ENCODE assay signal across 8 cellular contexts in genomic region chr18:74290831-74291770, GRCh38. TPM values are rescaled to one million over a fixed set of nuclear protein-coding genes. Genes with fewer than 3 reads are reported as not detected.
DNase-seq lines count a peak whose midpoint lies in the region; ATAC-seq, FAIRE-seq and TF ChIP-seq lines count a peak whose summit lies in the region.

No MANE protein-coding gene starts in this region.

- peaks cover 31% of the 10 kb centered on the region for H3K4me1 Mint-ChIP-seq in stimulated activated naive CD8-positive, alpha-beta T cell treated with anti-CD3 and anti-CD28 coated beads, Interleukin-15, Interleukin-2, amounts not matched to agents 100 ng/mL and 50 ng/mL, for 24 hours (ENCODE audit: low read depth)
- H3K4me1 Mint-ChIP-seq in dendritic cell treated with granulocyte-macrophage colony-stimulating factor and Interleukin-4, amounts not matched to agents 40 ng/mL and 50 ng/mL, for 4 days (ENCODE audit: low read depth): peaks cover 23% of the 10 kb centered on the region

- no peak overlapping the region for H2AFZ ChIP-seq in OCI-LY1 (ENCODE audit: low read length)

- peaks cover 10% of the 10 kb centered on the region for H3K36me3 ChIP-seq in OCI-LY1 (ENCODE audit: insufficient read depth, low read length)
- H3K36me3 ChIP-seq in mesodermal cell (ENCODE audit: control insufficient read depth, insufficient read depth, low read length): no peaks in the 10 kb centered on the region

- peak overlapping the region; percentile 92 for H3K4me3 Mint-ChIP-seq in stimulated activated naive CD8-positive, alpha-beta T cell treated with anti-CD3 and anti-CD28 coated beads, Interleukin-15, Interleukin-2, amounts not matched to agents 100 ng/mL and 50 ng/mL, for 24 hours
- peak overlapping the region; percentile 98 for H3K4me3 Mint-ChIP-seq in dendritic cell treated with granulocyte-macrophage colony-stimulating factor and Interleukin-4, amounts not matched to agents 40 ng/mL and 50 ng/mL, for 4 days

- DNase-seq in stimulated activated naive CD8-positive, alpha-beta T cell treated with anti-CD3 and anti-CD28 coated beads, Interleukin-15, Interleukin-2, amounts not matched to agents 100 U/mL and 50 U/mL, for 24 hours: no peak
- DNase-seq in dedifferentiated amniotic fluid mesenchymal stem cell (ENCODE audit: extremely low spot score): no peak
- DNase-seq in RCC 7860 (ENCODE audit: low spot score): no peak

- H3K79me2 ChIP-seq in OCI-LY1 (ENCODE audit: insufficient read depth, low read length): peaks cover 15% of the 10 kb centered on the region

- peaks cover 7% of the 10 kb centered on the region for H3K36me3 Mint-ChIP-seq in stimulated activated naive CD8-positive, alpha-beta T cell treated with anti-CD3 and anti-CD28 coated beads, Interleukin-15, Interleukin-2, amounts not matched to agents 100 ng/mL and 50 ng/mL, for 24 hours (ENCODE audit: low read depth)
- peaks cover 10% of the 10 kb centered on the region for H3K36me3 Mint-ChIP-seq in dendritic cell treated with granulocyte-macrophage colony-stimulating factor and Interleukin-4, amounts not matched to agents 40 ng/mL and 50 ng/mL, for 4 days (ENCODE audit: low read depth)

- TF ChIP-seq CTCF in OCI-LY1 (IDR thresholded peaks at IDR 0.05; ENCODE audit: low read length): no peak

- H3K4me1 ChIP-seq in OCI-LY1 (ENCODE audit: insufficient read depth, low read length, severe bottlenecking): peaks cover 54% of the 10 kb centered on the region
- no peaks in the 10 kb centered on the region for H3K4me1 ChIP-seq in mesodermal cell (ENCODE audit: control insufficient read depth, insufficient read depth, low read length, poor library complexity, severe bottlenecking)

- H3K27ac ChIP-seq in OCI-LY1 (ENCODE audit: low read depth, low read length, poor library complexity, severe bottlenecking) (peak overlapping the region; percentile 75), mesodermal cell (ENCODE audit: low read depth, low read length, severe bottlenecking) (no peak overlapping the region)

- 0 out of 2 replicates have a peak, but pooled peaks cover 9% of the 10 kb centered on the region for H3F3A ChIP-seq in OCI-LY1 (ENCODE audit: insufficient read depth, low read length)

- no peak for FAIRE-seq in RCC 7860 (lab: Jason Lieb, UNC)

- no peaks in the 10 kb centered on the region for H3K9me3 Mint-ChIP-seq in stimulated activated naive CD8-positive, alpha-beta T cell treated with anti-CD3 and anti-CD28 coated beads, Interleukin-15, Interleukin-2, amounts not matched to agents 100 ng/mL and 50 ng/mL, for 24 hours
- H3K9me3 Mint-ChIP-seq in dendritic cell treated with granulocyte-macrophage colony-stimulating factor and Interleukin-4, amounts not matched to agents 40 ng/mL and 50 ng/mL, for 4 days: no peaks in the 10 kb centered on the region

- H3K27ac Mint-ChIP-seq in stimulated activated naive CD8-positive, alpha-beta T cell treated with anti-CD3 and anti-CD28 coated beads, Interleukin-15, Interleukin-2, amounts not matched to agents 100 ng/mL and 50 ng/mL, for 24 hours: peak overlapping the region; percentile 90
- peak overlapping the region; percentile 87 for H3K27ac Mint-ChIP-seq in dendritic cell treated with granulocyte-macrophage colony-stimulating factor and Interleukin-4, amounts not matched to agents 40 ng/mL and 50 ng/mL, for 4 days

- H3K9me3 ChIP-seq in OCI-LY1 (ENCODE audit: low read length) (peaks cover 2% of the 10 kb centered on the region; the same call in 1 of the 2 replicates), mesodermal cell (ENCODE audit: control insufficient read depth, low read length) (no peaks in the 10 kb centered on the region)

- 20 to 21% methylated on average over 40 to 68 of the region's 83 CpGs for WGBS in mesodermal cell (ENCODE audit: insufficient coverage in 2 of 2), 2 experiments

- H3K4me3 ChIP-seq in OCI-LY1 (ENCODE audit: low read depth, low read length, poor library complexity, severe bottlenecking) (peak overlapping the region; percentile 92), mesodermal cell (ENCODE audit: extremely low read depth, insufficient read depth, low read length, poor library complexity, severe bottlenecking) (peak overlapping the region; percentile 65)

- ATAC-seq in stimulated activated naive CD8-positive, alpha-beta T cell treated with anti-CD3 and anti-CD28 coated beads, Interleukin-15, Interleukin-2, amounts not matched to agents 100 U/mL and 50 U/mL, for 24 hours: no peak
- ATAC-seq in HG03108 (IDR thresholded peaks at IDR 0.05; ENCODE audit: unreplicated experiment): no peak

- H3K27me3 Mint-ChIP-seq in stimulated activated naive CD8-positive, alpha-beta T cell treated with anti-CD3 and anti-CD28 coated beads, Interleukin-15, Interleukin-2, amounts not matched to agents 100 ng/mL and 50 ng/mL, for 24 hours: no peaks in the 10 kb centered on the region
- peaks cover 5% of the 10 kb centered on the region for H3K27me3 Mint-ChIP-seq in dendritic cell treated with granulocyte-macrophage colony-stimulating factor and Interleukin-4, amounts not matched to agents 40 ng/mL and 50 ng/mL, for 4 days

- H3K27me3 ChIP-seq in OCI-LY1 (ENCODE audit: insufficient read depth, low read length): no peaks in the 10 kb centered on the region

- peak overlapping the region; percentile 81 for H3K4me2 ChIP-seq in OCI-LY1 (ENCODE audit: low read length)

- H3K9ac ChIP-seq in OCI-LY1 (ENCODE audit: low read length): peak overlapping the region; percentile 88

- no peaks in the 10 kb centered on the region for H4K20me1 ChIP-seq in OCI-LY1 (ENCODE audit: insufficient read depth, low read length)

- intact Hi-C loops in dendritic cell treated with granulocyte-macrophage colony-stimulating factor and Interleukin-4, amounts not matched to agents 40 ng/mL and 50 ng/mL, for 4 days (cut with micrococcal nuclease): no loop called here

- H3K9me2 ChIP-seq in OCI-LY1 (ENCODE audit: low read depth, low read length): no peaks in the 10 kb centered on the region

RNA-seq across cellular contexts. Expression of gene CYB5A, which starts 0.7 kb away (rescaled TPM):
- polyA plus RNA-seq in mesodermal cell (2013, experiment 1 of 2): 65.2 TPM
- 78.6 TPM for polyA plus RNA-seq in mesodermal cell (2013, experiment 2 of 2)

RNA-seq across cellular contexts. Expression of gene C18orf63, which starts 24.5 kb away (rescaled TPM):
- not detected for polyA plus RNA-seq in mesodermal cell (2013, experiment 1 of 2)
- polyA plus RNA-seq in mesodermal cell (2013, experiment 2 of 2): 0.20 TPM
